Comparison of ENCODE assay signal across 2 cellular contexts in genomic region chr9:27572918-27573698, GRCh38.
TF ChIP-seq lines count a peak whose summit lies in the region.

Gene C9orf72 (minus strand): TSS chr9:27573481. CDS start chr9:27567120, 6,361 bp downstream.

TF ChIP-seq in A549, 52 proteins besides CTCF, POLR2A, EP300 and RAD21:
- TF ChIP-seq FOXS1 (CRISPR knock-in tag; IDR thresholded peaks at IDR 0.05) (no peak), RFX5 (IDR thresholded peaks at IDR 0.05) (no peak), FOSB (CRISPR knock-in tag; IDR thresholded peaks at IDR 0.05) (no peak), PHF8 (IDR thresholded peaks at IDR 0.05; ENCODE audit: borderline replicate concordance, low read depth) (peak; percentile 78; the same call in 1 of the 2 replicates), HES2 (IDR thresholded peaks at IDR 0.05) (no peak), EHF (CRISPR knock-in tag; IDR thresholded peaks at IDR 0.05) (no peak), JUN (IDR thresholded peaks at IDR 0.05) (peak in 1 of 2 experiments; percentile 22; a peak in 1 of 5 replicates), E2F6 (IDR thresholded peaks at IDR 0.05; ENCODE audit: borderline replicate concordance, low read depth) (peak; percentile 55), HOXB13 (CRISPR knock-in tag; IDR thresholded peaks at IDR 0.05; ENCODE audit: low read depth) (no peak)

TF ChIP-seq in endothelial cell of umbilical vein, 7 proteins besides CTCF, POLR2A, EP300 and RAD21:
- no peak for TF ChIP-seq MYC (IDR thresholded peaks at IDR 0.05; ENCODE audit: low read depth, low read length)
- peak; percentile 24 for TF ChIP-seq POLR2AphosphoS5 (IDR thresholded peaks at IDR 0.05; ENCODE audit: insufficient read depth, low read depth, low read length)
TF ChIP-seq in endothelial cell of umbilical vein: peak in this region for 1.
